In genomic region chr11:27679136-27680015, GRCh38 we compare ENCODE assay signal across 19 cellular contexts. TPM values are rescaled to one million over a fixed set of nuclear protein-coding genes. Genes with fewer than 3 reads are reported as not detected.
DNase-seq lines count a peak whose midpoint lies in the region; ATAC-seq, FAIRE-seq and TF ChIP-seq lines count a peak whose summit lies in the region.
"Had no signal": no experiment of that assay in that cellular context is flagged by ENCODE, and none has a peak within 500 bp of the region (broad histone marks: within the 10 kb centered on the region; RNA-seq: fewer than 3 reads in every experiment).

No MANE protein-coding gene starts in this region.

- H3K36me3 ChIP-seq in GM12878 (ENCODE audit: control insufficient read depth in 2 of 2, insufficient read depth in 2 of 2, low read length in 1 of 2): no peaks in the 10 kb centered on the region
- H3K36me3 ChIP-seq: SJCRH30 had no signal

- CTCF ChIA-PET in GM12878 (lab: Yijun Ruan, JAX): no interaction called here
- CTCF ChIA-PET in T-cell (lab: Charles Lee): no interaction called here

- no peak for FAIRE-seq in GM12878 (lab: Jason Lieb, UNC)
- FAIRE-seq: K562 had no signal

- H3K4me1 ChIP-seq in GM12878 (ENCODE audit: control insufficient read depth, insufficient read depth, low read length): no peaks in the 10 kb centered on the region
- H3K4me1 ChIP-seq: SJCRH30 had no signal

- no peaks in the 10 kb centered on the region for H3K9me3 ChIP-seq in GM12878 (replicated peaks; ENCODE audit: control insufficient read depth, insufficient read depth, low read length)
- H3K9me3 ChIP-seq: SJCRH30 had no signal

- 0 out of 4 replicates have a peak, but pooled peaks of 1 of the 2 experiments have one; percentile 6 for TF ChIP-seq EP300 in GM12878 (IDR thresholded peaks at IDR 0.05; ENCODE audit: borderline replicate concordance in 1 of 2, control insufficient read depth in 1 of 2, low read depth in 2 of 2, low read length in 2 of 2)

- no peaks in the 10 kb centered on the region for H3K27me3 ChIP-seq in GM12878 (replicated peaks in 1 of 2; ENCODE audit: control insufficient read depth in 2 of 2, insufficient read depth in 2 of 2, low read length in 1 of 2)
- H3K27me3 ChIP-seq: SJCRH30 had no signal

- no peak for TF ChIP-seq CTCF in GM12878 (IDR thresholded peaks at IDR 0.05 in 2 of 3, conservative IDR thresholded peaks at IDR 0.05 in 1 of 3; ENCODE audit: control insufficient read depth in 2 of 3, extremely low read depth in 1 of 3, insufficient read depth in 1 of 3, low read depth in 3 of 3, low read length in 3 of 3)

- POLR2A ChIA-PET in GM12878 (lab: Charles Lee): no interaction called here
- POLR2A ChIA-PET in T-cell (lab: Charles Lee): no interaction called here

- BruUV-seq in GM12878 (replicated peaks; lab: Mats Ljungman, UMichigan): no TSS peak

- no peak overlapping the region for H3K4me2 ChIP-seq in GM12878 (ENCODE audit: control insufficient read depth, insufficient read depth)

- H3K27me3 Mint-ChIP-seq in T-cell: no peaks in the 10 kb centered on the region

- no peak overlapping the region for H3K4me3 ChIP-seq in GM12878
- H3K4me3 ChIP-seq: K562, SJCRH30 had no signal

- TF ChIP-seq RAD21 in GM12878 (IDR thresholded peaks at IDR 0.05; ENCODE audit: insufficient read depth, low read depth, low read length): no peak

- no peak overlapping the region for H3K27ac Mint-ChIP-seq in T-cell
- H3K27ac Mint-ChIP-seq: H9 had no signal

- ATAC-seq in GM19025 (IDR thresholded peaks at IDR 0.05; ENCODE audit: low read depth, unreplicated experiment) (peak; percentile 84), HG02798 (IDR thresholded peaks at IDR 0.05; ENCODE audit: poor library complexity, unreplicated experiment) (peak; percentile 77), GM12878 (peak; percentile 64), T-cell (replicated peaks in 1 of 4) (no peak)
- ATAC-seq: K562 had no signal

- peaks cover 0 to 16% (median 0%) of the 10 kb centered on the region in 3 donors for H3K9me3 Mint-ChIP-seq in T-cell

- no peak overlapping the region for H3K27ac ChIP-seq in GM12878 (ENCODE audit: control insufficient read depth, insufficient read depth)
- H3K27ac ChIP-seq: HL-60, RWPE1, SJCRH30 had no signal

- H3K4me3 Mint-ChIP-seq in T-cell: no peak overlapping the region
- H3K4me3 Mint-ChIP-seq: H9 had no signal

- H3K9ac ChIP-seq in GM12878 (ENCODE audit: control insufficient read depth, insufficient read depth, low read length): no peak overlapping the region

- no peak overlapping the region for H2AFZ ChIP-seq in GM12878 (ENCODE audit: control insufficient read depth, low read depth, low read length)

- H3K36me3 Mint-ChIP-seq in T-cell: no peaks in the 10 kb centered on the region

- 16% methylated on average over 5 of the region's 5 CpGs for WGBS in GM12878 (ENCODE audit: insufficient coverage, insufficient replicate concordance, low lambda C conversion rate, missing lambda C conversion rate)

- RAD21 ChIA-PET in GM12878 (lab: Charles Lee; ENCODE audit: unreplicated experiment): interaction anchor here (1.0 to 1.4 kb wide), 2 partner anchors 18 to 20 kb away, joined by 4 to 6 read pairs; no protein-coding TSS in a partner anchor

- no peak for TF ChIP-seq POLR2A in GM12878 (IDR thresholded peaks at IDR 0.05; ENCODE audit: low read depth, low read length)

- SMC1A ChIA-PET in GM12878 (lab: Charles Lee; ENCODE audit: uncharacterized antibody, unreplicated experiment): interaction anchor here (1.6 kb wide), 1 partner anchor 20 kb away, joined by 5 read pairs; no protein-coding TSS in a partner anchor

- in situ Hi-C loops in GM12878 (cut with MboI): no loop called here

- H4K20me1 ChIP-seq in GM12878 (ENCODE audit: control insufficient read depth, insufficient read depth): no peaks in the 10 kb centered on the region

- H3K4me1 Mint-ChIP-seq in T-cell: no peaks in the 10 kb centered on the region

- DNase-seq in GM12878 (ENCODE audit: low read depth, low spot score) (no peak), T-cell (no peak), NCI-H2107 treated with DMSO at 0.1 percent for 48 hours (lab: John Stamatoyannopoulos, UW; ENCODE audit: unreplicated experiment) (no peak)
- DNase-seq in activated CD4-positive, CD25-positive, alpha-beta regulatory T cell treated with anti-CD3 and anti-CD28 coated beads, Interleukin-2, amount 50 U/mL, for 72 hours: no peak
- DNase-seq in activated naive CD4-positive, alpha-beta T cell treated with anti-CD3 and anti-CD28 coated beads, Interleukin-2, amount 50 U/mL, for 16 hours: no peak
- DNase-seq: C1 segment of cervical spinal cord; DMS 273 treated with DMSO at 0.1 percent for 48 hours; H9; NCI-H146; NCI-H345; NCI-H526 treated with DMSO at 0.1 percent for 48 hours; NK-92 treated with Interleukin-12 subunit alpha and Interleukin-12 subunit beta, amount 100 ng/mL, for 24 hours; SJCRH30; SW 1271 had no signal

- intact Hi-C loops in GM12878 (cut with micrococcal nuclease; ENCODE audit: unreplicated experiment): no loop called here

- no peaks in the 10 kb centered on the region for H3K79me2 ChIP-seq in GM12878 (ENCODE audit: control insufficient read depth, insufficient read depth, low read length)

TF ChIP-seq in GM12878, 131 proteins besides CTCF, POLR2A, EP300 and RAD21:
- TF ChIP-seq ZNF24 (IDR thresholded peaks at IDR 0.05) (peak; percentile 9; the same call in 1 of the 2 replicates), POU2F2 (IDR thresholded peaks at IDR 0.05; ENCODE audit: borderline replicate concordance, low read depth, low read length) (no peak), ATF7 (IDR thresholded peaks at IDR 0.05; ENCODE audit: low read depth) (peak; percentile 21; the same call in 1 of the 2 replicates), BCL11A (IDR thresholded peaks at IDR 0.05; ENCODE audit: low read depth, low read length) (no peak), MTA2 (IDR thresholded peaks at IDR 0.05; ENCODE audit: low read depth) (peak; percentile 45; the same call in 1 of the 2 replicates), SIN3A (IDR thresholded peaks at IDR 0.05; ENCODE audit: low read depth, low read length) (no peak)

RNA-seq across cellular contexts. Expression of gene BDNF, which starts 20.9 kb away (rescaled TPM):
- 0.15 and 0.23 TPM in 2 replicates for total RNA-seq in GM12878 (2013; cell fraction: nucleolus; rRNA removed)
- 0.06 TPM in 1 of 2 replicates, not detected in the other for total RNA-seq in GM12878 (2014; rRNA removed)
- total RNA-seq in GM12878 (2014; rRNA removed; fragmentation: Illumina TruSeq; extraction: Trizol): 0.04 TPM in 1 of 2 replicates, not detected in the other
- total RNA-seq in GM12878 (2021): 0.05 and 0.08 TPM in 2 replicates
- polyA plus RNA-seq in GM12878 (2011; ENCODE audit: low read depth): not detected
- polyA plus RNA-seq in GM12878 (2011; rRNA removed): 0.14 and 0.15 TPM in 2 replicates
- 0.04 and 0.07 TPM in 2 replicates for polyA plus RNA-seq in GM12878 (2011; cell fraction: cytosol; rRNA removed)
- polyA plus RNA-seq in GM12878 (2011; cell fraction: nucleus; rRNA removed): 0.06 and 0.13 TPM in 2 replicates
- polyA plus RNA-seq in GM12878 (2012): 0.07 TPM in 1 of 2 replicates, not detected in the other
- polyA plus RNA-seq in GM12878 (2014; fragmentation: Illumina TruSeq; extraction: Trizol): 0.05 TPM in 1 of 2 replicates, not detected in the other
- under 1 TPM; 0.02 to 0.03 TPM for polyA plus RNA-seq in GM12878 (2014; fragmentation: Nextera tagmentation; extraction: Ambion mirVana)
- 0.05 TPM in 1 of 2 replicates, not detected in the other for polyA plus RNA-seq in GM12878 (2014; rRNA removed)
- under 1 TPM; 0.07 to 0.24 TPM for polyA plus RNA-seq in GM12878 (2016; fragmentation: Nextera tagmentation; extraction: Ambion mirVana)
- 0.10 TPM in 1 of 2 replicates, not detected in the other for polyA minus RNA-seq in GM12878 (2011; rRNA and poly(A)+ RNA removed)
- not detected in 2 replicates for polyA minus RNA-seq in GM12878 (2011; cell fraction: cytosol; rRNA and poly(A)+ RNA removed)
- polyA minus RNA-seq in GM12878 (2011; cell fraction: nucleus; rRNA and poly(A)+ RNA removed): 0.10 and 0.12 TPM in 2 replicates
- under 1 TPM in 1 of 5 donors, not detected in 4; 0.09 TPM for total RNA-seq in T-cell
- polyA plus RNA-seq: K562 had no signal

Comparison
In these comparisons a context has a peak if more than half of its experiments do, and no peak if none do; other contexts are left out.
1. ATAC-seq: peak in GM19025 (single experiment), HG02798 (single experiment) and GM12878 (single experiment); none in T-cell (0 of 4).